ENCODE assay signal across 8 cellular contexts in the genomic region with DNA sequence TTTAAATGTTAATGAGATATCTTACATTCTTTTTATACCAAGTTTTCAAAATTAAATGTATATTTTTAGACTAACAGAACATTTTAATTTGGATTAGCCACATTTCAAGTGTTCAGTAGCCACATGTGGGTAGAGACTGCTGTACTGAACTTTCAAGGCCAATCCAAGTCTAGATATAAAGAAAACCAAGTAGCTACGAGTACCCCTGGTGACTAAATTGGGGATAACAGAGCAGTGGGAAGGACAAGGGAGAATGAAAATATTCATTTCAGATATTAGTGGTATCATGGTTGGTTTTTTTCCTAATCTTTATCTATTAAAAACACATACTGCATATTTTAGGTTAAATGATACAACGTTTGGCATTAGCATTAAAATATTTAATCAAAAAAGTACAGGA.
DNase-seq lines count a peak whose midpoint lies in the region; TF ChIP-seq lines count a peak whose summit lies in the region.
"Had no signal": no experiment of that assay in that cellular context is flagged by ENCODE, and none has a peak within 500 bp of the region (broad histone marks: within the 10 kb centered on the region; RNA-seq: fewer than 3 reads in every experiment).

No MANE protein-coding gene starts in this region.

- TF ChIP-seq POLR2A in thyroid gland (IDR thresholded peaks at IDR 0.05), result no peak

- no peak overlapping the region for H3K27ac ChIP-seq in neural progenitor cell
- H3K27ac ChIP-seq in thyroid gland, result no peak overlapping the region

- H3K4me3 Mint-ChIP-seq in brain (no peak overlapping the region), neural progenitor cell (no peak overlapping the region)

- H3K36me3 ChIP-seq in neural progenitor cell, result no peaks in the 10 kb centered on the region
- no peaks in the 10 kb centered on the region for H3K36me3 ChIP-seq in thyroid gland

- peak; percentile 22 for DNase-seq in H4 (ENCODE audit: low spot score)
- peak; percentile 83 for DNase-seq in NCI-H2107 treated with DMSO at 0.1 percent for 48 hours (lab: John Stamatoyannopoulos, UW; ENCODE audit: unreplicated experiment)
- peak; percentile 56 for DNase-seq in neural progenitor cell (ENCODE audit: low spot score)
- DNase-seq in stimulated activated CD4-positive, alpha-beta T cell treated with anti-CD3 and anti-CD28 coated beads, Interleukin-2, amount 100 ng/mL, for 48 hours, result no peak
- DNase-seq in middle frontal gyrus (ENCODE audit: extremely low spot score, low spot score), result no peak
- DNase-seq in thyroid gland, result no peak
- DNase-seq: midbrain had no signal

- H3K4me1 Mint-ChIP-seq in brain (no peaks in the 10 kb centered on the region), neural progenitor cell (no peaks in the 10 kb centered on the region)

- peak; percentile 41 to 79 for TF ChIP-seq CTCF in brain (conservative IDR thresholded peaks at IDR 0.05)
- peak; percentile 73 for TF ChIP-seq CTCF in neural progenitor cell (IDR thresholded peaks at IDR 0.05)
- TF ChIP-seq CTCF in thyroid gland (IDR thresholded peaks at IDR 0.05), result no peak

- H4K20me1 ChIP-seq in neural progenitor cell (ENCODE audit: low read depth), result no peaks in the 10 kb centered on the region

- H3K79me2 ChIP-seq in neural progenitor cell (ENCODE audit: low read depth), result no peaks in the 10 kb centered on the region

- 27 to 29% methylated on average over 2 of the region's 2 CpGs for WGBS in thyroid gland, 2 donors

- no peaks in the 10 kb centered on the region for H3K4me1 ChIP-seq in neural progenitor cell
- no peaks in the 10 kb centered on the region for H3K4me1 ChIP-seq in thyroid gland

- no peak overlapping the region for H3K27ac Mint-ChIP-seq in brain
- no peak overlapping the region for H3K27ac Mint-ChIP-seq in neural progenitor cell

- no peaks in the 10 kb centered on the region for H3F3A ChIP-seq in neural progenitor cell (ENCODE audit: low read depth)

- intact Hi-C loops in thyroid gland (cut with DNase I), result no loop called here

- H3K9me3 ChIP-seq in neural progenitor cell (ENCODE audit: low read depth) (no peaks in the 10 kb centered on the region), thyroid gland (no peaks in the 10 kb centered on the region)

- H3K4me3 ChIP-seq in neural progenitor cell, result no peak overlapping the region
- no peak overlapping the region for H3K4me3 ChIP-seq in thyroid gland (replicated peaks in 1 of 3)

- H3K27me3 ChIP-seq in neural progenitor cell (no peaks in the 10 kb centered on the region), thyroid gland (no peaks in the 10 kb centered on the region)

- no peaks in the 10 kb centered on the region for H3K36me3 Mint-ChIP-seq in brain
- H3K36me3 Mint-ChIP-seq in neural progenitor cell, result no peaks in the 10 kb centered on the region

- no peaks in the 10 kb centered on the region for H3K27me3 Mint-ChIP-seq in brain
- H3K27me3 Mint-ChIP-seq in neural progenitor cell (ENCODE audit: insufficient read depth, low read depth), result no peaks in the 10 kb centered on the region

- peaks cover 0 to 8% (median 3%) of the 10 kb centered on the region in 5 experiments for H3K9me3 Mint-ChIP-seq in brain
- H3K9me3 Mint-ChIP-seq in neural progenitor cell, result peaks cover 3% of the 10 kb centered on the region

- H2AFZ ChIP-seq in neural progenitor cell (replicated peaks), result no peak overlapping the region

- H3K9ac ChIP-seq in neural progenitor cell, result no peak overlapping the region

- H3K4me2 ChIP-seq in neural progenitor cell, result no peak overlapping the region

Comparison
In these comparisons a context has a peak if more than half of its experiments do, and no peak if none do; other contexts are left out.
1. DNase-seq: peak in H4 (single experiment), NCI-H2107 treated with DMSO at 0.1 percent for 48 hours (single experiment) and neural progenitor cell (single experiment); none in stimulated activated CD4-positive, alpha-beta T cell treated with anti-CD3 and anti-CD28 coated beads, Interleukin-2, amount 100 ng/mL, for 48 hours (0 of 2), middle frontal gyrus (single experiment) and thyroid gland (0 of 2).
2. CTCF ChIP-seq: peak in brain (2 of 2) and neural progenitor cell (single experiment); none in thyroid gland (0 of 6).